ENCODE assay signal across 8 cellular contexts in genomic region chr2:94577160-94577559, GRCh38.
A peak's percentile ranks its signal among the peaks of the same experiment; 100 is the strongest.
DNase-seq lines count a peak whose midpoint lies in the region; ATAC-seq, FAIRE-seq and TF ChIP-seq lines count a peak whose summit lies in the region.
"Not testable (repeated sequence)": the region's sequence is repeated elsewhere in the genome, so short reads cannot be mapped to it uniquely, and the experiment has no call there.

No MANE protein-coding gene starts in this region.

- WGBS in HepG2 (ENCODE audit: low lambda C conversion rate): 11% methylated on average over 9 of the region's 10 CpGs
- 19% methylated on average over 5 of the region's 10 CpGs; no CpG with 5 or more reads in 1 of the 2 donors for WGBS in transverse colon (ENCODE audit: low coverage in 1 of 2), 2 donors

- not testable (repeated sequence) for H3K9me3 Mint-ChIP-seq in activated naive CD4-positive, alpha-beta T cell treated with anti-CD3 and anti-CD28 coated beads, Interleukin-2, amount 10 ng/mL, durations not matched to agents 7 days and 5 days

- H3K36me3 ChIP-seq in PC-3 (ENCODE audit: low read depth, low read length); HepG2 (replicated peaks in 1 of 2; ENCODE audit: control insufficient read depth in 1 of 2, insufficient read depth in 2 of 2, low read length in 2 of 2); transverse colon: not testable (repeated sequence)

- H3K4me2 ChIP-seq in PC-3 (ENCODE audit: low read length); HepG2 (ENCODE audit: low read depth, low read length): not testable (repeated sequence)

- in situ Hi-C loops in HepG2 (cut with HindIII; ENCODE audit: extremely low pct_ligation_motif_present, low pct_unique_long_range_greater_than_20kb); transverse colon (cut with MboI; ENCODE audit: low pct_ligation_motif_present in 1 of 4, low pct_unique_long_range_greater_than_20kb in 1 of 4, low sequenced_read_pairs in 3 of 4): not testable (repeated sequence)

- not testable (repeated sequence) for H2AFZ ChIP-seq in PC-3 (ENCODE audit: low read length); HepG2 (ENCODE audit: low read length)

- H3K4me1 ChIP-seq in PC-3 (ENCODE audit: insufficient read depth, low read length): peaks cover 16% of the 10 kb centered on the region
- H3K4me1 ChIP-seq in HepG2 (ENCODE audit: insufficient read depth, low read length); transverse colon: not testable (repeated sequence)

- BruUV-seq in PC-3 (replicated peaks; lab: Mats Ljungman, UMichigan); HepG2 (replicated peaks; lab: Mats Ljungman, UMichigan): not testable (repeated sequence)

- TF ChIP-seq POLR2A in HepG2 (IDR thresholded peaks at IDR 0.05; ENCODE audit: insufficient read depth in 1 of 2, low read depth in 2 of 2, low read length in 2 of 2); transverse colon (IDR thresholded peaks at IDR 0.05): not testable (repeated sequence)

- not testable (repeated sequence) for TF ChIP-seq RAD21 in HepG2 (CRISPR knock-in tag; IDR thresholded peaks at IDR 0.05)

- H3K4me3 Mint-ChIP-seq in activated naive CD4-positive, alpha-beta T cell treated with anti-CD3 and anti-CD28 coated beads, Interleukin-2, amount 10 ng/mL, durations not matched to agents 7 days and 5 days: not testable (repeated sequence)

- not testable (repeated sequence) for H3F3A ChIP-seq in PC-3 (ENCODE audit: low read length, unreplicated experiment)

- not testable (repeated sequence) for H3K79me2 ChIP-seq in PC-3 (ENCODE audit: low read length); HepG2 (ENCODE audit: insufficient read depth, low read length)

- H3K27ac Mint-ChIP-seq in activated naive CD4-positive, alpha-beta T cell treated with anti-CD3 and anti-CD28 coated beads, Interleukin-2, amount 10 ng/mL, durations not matched to agents 7 days and 5 days: peak overlapping the region; percentile 49

- H4K20me1 ChIP-seq in PC-3 (ENCODE audit: low read length); HepG2 (ENCODE audit: insufficient read depth, low read length): not testable (repeated sequence)

- peak overlapping the region; percentile 98 for H3K27ac ChIP-seq in PC-3 (ENCODE audit: low read length)
- not testable (repeated sequence) for H3K27ac ChIP-seq in HepG2 (ENCODE audit: extremely low read length, insufficient read depth, low read length); transverse colon

- not testable (repeated sequence) for H3K4me3 ChIP-seq in PC-3 (ENCODE audit: low read length); HepG2 (replicated peaks in 1 of 3; ENCODE audit: insufficient read depth in 1 of 3, low read depth in 2 of 3, low read length in 3 of 3); transverse colon

- H3K36me3 Mint-ChIP-seq in activated naive CD4-positive, alpha-beta T cell treated with anti-CD3 and anti-CD28 coated beads, Interleukin-2, amount 10 ng/mL, durations not matched to agents 7 days and 5 days: not testable (repeated sequence)

- H3K27me3 Mint-ChIP-seq in activated naive CD4-positive, alpha-beta T cell treated with anti-CD3 and anti-CD28 coated beads, Interleukin-2, amount 10 ng/mL, durations not matched to agents 7 days and 5 days: not testable (repeated sequence)

- intact Hi-C loops in PC-3 (cut with micrococcal nuclease); HepG2 (cut with micrococcal nuclease; ENCODE audit: unreplicated experiment); transverse colon (cut with DNase I; ENCODE audit: low total_unique reads): not testable (repeated sequence)

- not testable (repeated sequence) for TF ChIP-seq EP300 in HepG2 (IDR thresholded peaks at IDR 0.05; ENCODE audit: low read depth in 2 of 2, low read length in 2 of 2); HepG2 (CRISPR knock-in tag; IDR thresholded peaks at IDR 0.05; ENCODE audit: borderline replicate concordance); transverse colon (IDR thresholded peaks at IDR 0.05; ENCODE audit: low read depth)

- not testable (repeated sequence) for FAIRE-seq in HepG2 (lab: Jason Lieb, UNC)

- not testable (repeated sequence) for ATAC-seq in PC-3, HepG2

- DNase-seq in COR-L47 (lab: John Stamatoyannopoulos, UW): peak; percentile 16
- DNase-seq in HCEC 1CT: peak; percentile 5
- peak; percentile 7 for DNase-seq in NCI-H2029 (lab: John Stamatoyannopoulos, UW)
- DNase-seq in PC-3: peak; percentile 89
- DNase-seq in activated naive CD4-positive, alpha-beta T cell treated with anti-CD3 and anti-CD28 coated beads, Interleukin-2, amount 10 ng/mL, durations not matched to agents 7 days and 5 days: not testable (repeated sequence)
- peak; percentile 84 to 85 for DNase-seq in dermis microvascular lymphatic vessel endothelial cell (ENCODE audit: low read depth in 2 of 2)
- peak; percentile 35 for DNase-seq in HepG2 (ENCODE audit: low spot score)
- peak; percentile 11 for DNase-seq in transverse colon

- CTCF ChIA-PET in PC-3 (lab: Charles Lee); activated naive CD4-positive, alpha-beta T cell treated with anti-CD3 and anti-CD28 coated beads, Interleukin-2, amount 10 ng/mL, durations not matched to agents 7 days and 5 days (lab: Charles Lee); HepG2 (lab: Yijun Ruan, JAX; ENCODE audit: low intra/inter-chr PET ratio, low total read pairs): not testable (repeated sequence)

- TF ChIP-seq CTCF in PC-3 (conservative IDR thresholded peaks at IDR 0.05; ENCODE audit: low read depth, low read length); HepG2 (CRISPR knock-in tag; IDR thresholded peaks at IDR 0.05); transverse colon (IDR thresholded peaks at IDR 0.05): not testable (repeated sequence)

- POLR2A ChIA-PET in PC-3 (lab: Charles Lee; ENCODE audit: unreplicated experiment); HepG2 (lab: Yijun Ruan, JAX): not testable (repeated sequence)

- not testable (repeated sequence) for H3K9me3 ChIP-seq in PC-3 (ENCODE audit: low read length); HepG2 (ENCODE audit: low read length); transverse colon

- not testable (repeated sequence) for H3K27me3 ChIP-seq in PC-3 (ENCODE audit: low read length); HepG2 (ENCODE audit: control insufficient read depth in 1 of 2, insufficient read depth in 2 of 2, low read length in 2 of 2); transverse colon

- peak overlapping the region; percentile 80 for H3K9ac ChIP-seq in PC-3 (ENCODE audit: low read length)
- not testable (repeated sequence) for H3K9ac ChIP-seq in HepG2 (ENCODE audit: insufficient read depth, low read depth, low read length)

- H3K4me1 Mint-ChIP-seq in activated naive CD4-positive, alpha-beta T cell treated with anti-CD3 and anti-CD28 coated beads, Interleukin-2, amount 10 ng/mL, durations not matched to agents 7 days and 5 days: peaks cover 17% of the 10 kb centered on the region

- not testable (repeated sequence) for H3K9me2 ChIP-seq in PC-3 (replicated peaks; ENCODE audit: low read length)
